Comparison of ENCODE assay signal across 8 cellular contexts in the genomic region with DNA sequence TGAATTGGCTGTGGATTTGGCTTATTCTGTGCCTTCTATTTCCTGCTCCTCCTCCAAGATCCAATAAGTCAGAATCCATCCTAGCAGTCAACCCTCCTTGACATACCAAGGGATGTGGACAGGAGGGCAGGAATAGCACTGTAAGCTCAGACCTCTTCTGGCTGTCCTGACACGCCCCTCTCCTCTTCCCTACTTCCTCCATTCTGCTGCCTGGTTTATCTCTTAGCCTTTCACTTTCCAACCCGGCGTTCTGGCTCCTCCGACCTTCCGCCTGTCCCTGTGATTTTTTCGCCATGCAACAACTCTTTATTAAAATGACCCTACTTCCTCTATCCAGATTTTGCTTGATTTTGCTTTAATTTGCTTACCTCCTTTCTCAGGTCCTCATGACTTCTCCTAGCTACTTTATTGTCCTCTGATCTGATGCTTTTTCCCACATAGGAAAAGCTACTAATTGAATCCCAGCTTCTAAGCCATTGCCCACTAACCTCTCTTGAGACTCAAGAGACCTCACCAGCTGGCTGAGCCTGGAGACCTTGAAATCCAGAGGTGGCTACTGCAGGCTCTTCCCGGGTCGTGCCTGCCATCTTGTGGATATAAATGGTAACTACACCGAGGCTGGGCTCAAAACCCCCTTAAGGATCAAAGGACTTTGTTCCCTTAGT.
DNase-seq lines count a peak whose midpoint lies in the region; ATAC-seq, FAIRE-seq and TF ChIP-seq lines count a peak whose summit lies in the region.

No MANE protein-coding gene starts in this region.

- no peak overlapping the region for H2BK120ac ChIP-seq in H1 (replicated peaks; ENCODE audit: low read depth, low read length)

- no peaks in the 10 kb centered on the region for H3K79me1 ChIP-seq in H1 (ENCODE audit: low read depth, low read length)

- H3K4ac ChIP-seq in H1 (replicated peaks; ENCODE audit: insufficient read length, low read depth, low read length): no peak overlapping the region

- POLR2A ChIA-PET in H1 (lab: Charles Lee; ENCODE audit: partially characterized antibody): no interaction called here

- WGBS in H1 (ENCODE audit: extremely low coverage in 1 of 2, insufficient coverage in 1 of 2, insufficient read length in 1 of 2, insufficient replicate concordance in 2 of 2, low coverage in 1 of 2, low lambda C conversion rate in 2 of 2, missing lambda C conversion rate in 1 of 2), 2 experiments: 60% methylated on average over 9 of the region's 9 CpGs; no CpG with 5 or more reads in 1 of the 2 experiments
- WGBS in stomach, 5 donors: 12 to 23% (median 19%) methylated on average over 9 of the region's 9 CpGs

- DNase-seq in AG20443 (ENCODE audit: low spot score) (peak; percentile 81), NCI-H2227 treated with DMSO at 0.1 percent for 48 hours (lab: John Stamatoyannopoulos, UW) (peak; percentile 0), H1 (ENCODE audit: low read depth in 1 of 2, low spot score in 2 of 2) (peak; percentile 46 to 82), middle frontal gyrus (ENCODE audit: extremely low spot score, low spot score) (peak; percentile 34), stomach (peak; percentile 57)
- peak; percentile 85 for DNase-seq in activated CD4-positive, alpha-beta T cell treated with anti-CD3 and anti-CD28 coated beads, Interleukin-2, amount 10 ng/mL, durations not matched to agents 24 days and 14 days

- peak; percentile 80 for ATAC-seq in GM18517 (IDR thresholded peaks at IDR 0.05; ENCODE audit: unreplicated experiment)
- ATAC-seq in HG03045 (IDR thresholded peaks at IDR 0.05; ENCODE audit: unreplicated experiment): peak; percentile 63

- no peak overlapping the region for H3K27ac Mint-ChIP-seq in activated CD4-positive, alpha-beta T cell treated with anti-CD3 and anti-CD28 coated beads, Interleukin-2, amount 10 ng/mL, durations not matched to agents 24 days and 14 days

- TF ChIP-seq EP300 in H1 (IDR thresholded peaks at IDR 0.05; ENCODE audit: borderline replicate concordance in 1 of 2, low read depth in 2 of 2, low read length in 2 of 2) (no peak), stomach (IDR thresholded peaks at IDR 0.05) (no peak)

- peaks cover 10% of the 10 kb centered on the region for H3K4me1 Mint-ChIP-seq in activated CD4-positive, alpha-beta T cell treated with anti-CD3 and anti-CD28 coated beads, Interleukin-2, amount 10 ng/mL, durations not matched to agents 24 days and 14 days

- no peaks in the 10 kb centered on the region for H3K9me3 ChIP-seq in H1 (ENCODE audit: insufficient read depth in 2 of 2, low read depth in 1 of 2, low read length in 1 of 2)
- H3K9me3 ChIP-seq in stomach: no peaks in the 10 kb centered on the region

- H4K91ac ChIP-seq in H1 (replicated peaks; ENCODE audit: insufficient read length, low read length): no peak overlapping the region

- H3K27me3 ChIP-seq in H1 (replicated peaks in 1 of 4; ENCODE audit: control insufficient read depth in 3 of 4, extremely low read depth in 1 of 4, insufficient read depth in 3 of 4, low read length in 3 of 4) (0 out of 7 replicates have a peak, but pooled peaks cover 0 to 2% (median 0%) of the 10 kb centered on the region in 4 experiments), stomach (no peaks in the 10 kb centered on the region)

- TF ChIP-seq RAD21 in H1 (IDR thresholded peaks at IDR 0.05 in 1 of 2, conservative IDR thresholded peaks at IDR 0.05 in 1 of 2; ENCODE audit: low read depth in 2 of 2, low read length in 2 of 2): peak; percentile 99

- no peak overlapping the region for H3K18ac ChIP-seq in H1 (ENCODE audit: extremely low read depth, low read length)

- no peak overlapping the region for H3K14ac ChIP-seq in H1 (ENCODE audit: insufficient read length)

- peak; percentile 39 for FAIRE-seq in H1 (lab: Jason Lieb, UNC)

- H3K9me3 Mint-ChIP-seq in activated CD4-positive, alpha-beta T cell treated with anti-CD3 and anti-CD28 coated beads, Interleukin-2, amount 10 ng/mL, durations not matched to agents 24 days and 14 days: no peaks in the 10 kb centered on the region

- no peak overlapping the region for H3K23ac ChIP-seq in H1 (ENCODE audit: insufficient read length)

- H3K27me3 Mint-ChIP-seq in activated CD4-positive, alpha-beta T cell treated with anti-CD3 and anti-CD28 coated beads, Interleukin-2, amount 10 ng/mL, durations not matched to agents 24 days and 14 days: peaks cover 4% of the 10 kb centered on the region

- H4K5ac ChIP-seq in H1 (ENCODE audit: insufficient read length, low read depth, low read length): no peak overlapping the region

- CTCF ChIA-PET in H1 (lab: Charles Lee; ENCODE audit: partially characterized antibody): interaction anchor here (0.6 to 2.3 kb wide), 26 partner anchors 8 to 1616 kb away, joined by 3 to 10 read pairs (median 3); no protein-coding TSS in a partner anchor

- no peaks in the 10 kb centered on the region for H3K79me2 ChIP-seq in H1 (ENCODE audit: control insufficient read depth in 1 of 2, insufficient read depth in 2 of 2, low read length in 2 of 2)

- H2AK5ac ChIP-seq in H1 (ENCODE audit: low read depth, low read length): no peak overlapping the region

- H3K4me2 ChIP-seq in H1 (ENCODE audit: insufficient read depth in 1 of 2, low read depth in 2 of 2, low read length in 2 of 2): no peak overlapping the region

- H3K4me3 ChIP-seq in H1 (ENCODE audit: extremely low read depth in 1 of 4, insufficient read depth in 2 of 4, low read depth in 3 of 4, low read length in 4 of 4) (no peak overlapping the region), stomach (no peak overlapping the region)

- no peak overlapping the region for H2BK12ac ChIP-seq in H1 (ENCODE audit: low read depth, low read length)

- TF ChIP-seq POLR2A in H1 (IDR thresholded peaks at IDR 0.05; ENCODE audit: control extremely low read depth in 1 of 2, low read depth in 2 of 2, low read length in 2 of 2) (no peak), stomach (IDR thresholded peaks at IDR 0.05) (no peak)

- no peak overlapping the region for H3K27ac ChIP-seq in H1 (ENCODE audit: low read depth, low read length)
- no peak overlapping the region for H3K27ac ChIP-seq in stomach

- no peak overlapping the region for H2AFZ ChIP-seq in H1 (ENCODE audit: low read length)

- intact Hi-C loops in activated CD4-positive, alpha-beta T cell treated with anti-CD3 and anti-CD28 coated beads, Interleukin-2, amount 10 ng/mL, durations not matched to agents 24 days and 14 days (cut with micrococcal nuclease): loop anchor here (1.0 kb wide), 1 partner anchor 951 kb away; no protein-coding TSS in a partner anchor
- intact Hi-C loops in stomach (cut with DNase I; ENCODE audit: low total_unique reads): loop anchor here (5.0 kb wide), 1 partner anchor 950 kb away; no protein-coding TSS in a partner anchor

- no peaks in the 10 kb centered on the region for H3K36me3 ChIP-seq in H1 (ENCODE audit: control insufficient read depth in 2 of 4, insufficient read depth in 4 of 4, low read length in 3 of 4)
- no peaks in the 10 kb centered on the region for H3K36me3 ChIP-seq in stomach

- no peak overlapping the region for H4K8ac ChIP-seq in H1 (ENCODE audit: extremely low read depth, insufficient read depth, low read length)

- H3K4me1 ChIP-seq in H1 (replicated peaks in 1 of 4; ENCODE audit: control insufficient read depth in 3 of 4, insufficient read depth in 4 of 4, low read length in 3 of 4) (no peaks in the 10 kb centered on the region), stomach (no peaks in the 10 kb centered on the region)

- H2BK20ac ChIP-seq in H1 (ENCODE audit: low read length): no peak overlapping the region

- peak; percentile 59 to 85 (median 84) for TF ChIP-seq CTCF in H1 (IDR thresholded peaks at IDR 0.05; ENCODE audit: control extremely low read depth in 1 of 3, insufficient read depth in 1 of 3, low read depth in 1 of 3, low read length in 3 of 3)
- TF ChIP-seq CTCF in stomach (IDR thresholded peaks at IDR 0.05): peak in 5 of 7 experiments; percentile 44 to 70 (median 53)

- H3K9ac ChIP-seq in H1 (replicated peaks in 1 of 4; ENCODE audit: extremely low read depth in 1 of 4, low read depth in 3 of 4, low read length in 3 of 4): no peak overlapping the region

- no peaks in the 10 kb centered on the region for H4K20me1 ChIP-seq in H1 (replicated peaks in 1 of 2; ENCODE audit: control insufficient read depth in 1 of 2, insufficient read depth in 2 of 2, low read length in 2 of 2)

- no peaks in the 10 kb centered on the region for H3K23me2 ChIP-seq in H1 (ENCODE audit: low read depth, low read length)

- H3K56ac ChIP-seq in H1 (replicated peaks; ENCODE audit: insufficient read length, low read depth, low read length): no peak overlapping the region

- H3K4me3 Mint-ChIP-seq in activated CD4-positive, alpha-beta T cell treated with anti-CD3 and anti-CD28 coated beads, Interleukin-2, amount 10 ng/mL, durations not matched to agents 24 days and 14 days: no peak overlapping the region

- H3K36me3 Mint-ChIP-seq in activated CD4-positive, alpha-beta T cell treated with anti-CD3 and anti-CD28 coated beads, Interleukin-2, amount 10 ng/mL, durations not matched to agents 24 days and 14 days (ENCODE audit: low read depth): no peaks in the 10 kb centered on the region

- H2BK15ac ChIP-seq in H1 (ENCODE audit: low read length): no peak overlapping the region

- H2BK5ac ChIP-seq in H1 (ENCODE audit: low read depth, low read length): peak overlapping the region; percentile 15; the same call in 1 of the 2 replicates

TF ChIP-seq in H1, 55 proteins besides CTCF, POLR2A, EP300 and RAD21:
- TF ChIP-seq MAFK (IDR thresholded peaks at IDR 0.05; ENCODE audit: low read depth, low read length) (no peak), YY1 (IDR thresholded peaks at IDR 0.05; ENCODE audit: low read depth, low read length) (0 out of 2 replicates have a peak, but pooled peaks have one; percentile 19)

Comparison
In these comparisons a context has a peak if more than half of its experiments do, and no peak if none do; other contexts are left out.
1. DNase-seq: peak in every context shown above with its lines; median percentile 85 in activated CD4-positive, alpha-beta T cell treated with anti-CD3 and anti-CD28 coated beads, Interleukin-2, amount 10 ng/mL, durations not matched to agents 24 days and 14 days; 81 in AG20443; 64 in H1; 57 in stomach; 34 in middle frontal gyrus; 0 in NCI-H2227 treated with DMSO at 0.1 percent for 48 hours.